In genomic region chr3:97778152-97778551, GRCh38 we compare ENCODE assay signal across 1 cellular context.
TF ChIP-seq lines count a peak whose summit lies in the region.

No MANE protein-coding gene starts in this region.

TF ChIP-seq in endothelial cell of umbilical vein, 7 proteins besides CTCF, POLR2A, EP300 and RAD21:
- TF ChIP-seq POLR2AphosphoS5 (IDR thresholded peaks at IDR 0.05; ENCODE audit: insufficient read depth, low read depth, low read length) (peak; percentile 27), EZH2 (IDR thresholded peaks at IDR 0.05; ENCODE audit: borderline replicate concordance, low read depth, low read length, severe bottlenecking) (no peak), GATA2 (IDR thresholded peaks at IDR 0.05; ENCODE audit: insufficient read depth, insufficient read length, low read depth, low read length) (peak; percentile 18)
